Comparison of ENCODE assay signal across 9 cellular contexts in the genomic region with DNA sequence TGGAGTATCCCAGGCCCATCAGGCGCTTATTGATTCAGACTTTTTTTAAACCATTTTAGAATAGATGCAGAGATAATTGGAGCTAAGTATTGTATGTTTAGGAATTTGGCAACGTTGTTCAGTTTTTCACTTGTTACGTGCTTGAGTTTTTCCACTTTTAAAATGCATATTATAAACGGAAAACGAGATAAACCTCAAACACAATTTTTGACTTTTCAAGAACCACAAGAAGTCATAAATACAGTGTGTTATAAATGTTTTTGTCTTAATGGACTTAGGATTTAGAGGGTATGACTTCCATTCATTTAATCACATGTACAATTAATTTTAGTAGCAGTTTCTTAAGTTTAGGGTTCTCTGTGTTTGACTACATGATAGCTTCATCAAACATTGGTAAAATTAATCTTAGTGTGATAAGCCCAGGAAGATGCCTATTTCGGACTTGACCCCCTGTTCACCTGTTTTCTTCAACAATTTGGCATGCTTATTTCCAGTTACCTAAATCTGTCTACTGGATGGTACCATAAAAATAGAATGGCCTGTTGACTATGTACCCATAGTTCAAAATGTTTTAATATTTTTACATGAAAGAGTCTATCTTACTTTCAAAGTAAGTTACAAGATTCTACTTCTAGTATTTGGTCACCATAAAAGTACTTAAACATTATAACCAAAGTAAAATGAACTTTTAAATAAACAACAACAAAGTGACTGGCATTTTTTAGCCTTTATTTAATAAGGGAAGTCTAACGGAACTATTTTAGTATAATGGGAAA. TPM values are rescaled to one million over a fixed set of nuclear protein-coding genes. Genes with fewer than 3 reads are reported as not detected.
DNase-seq lines count a peak whose midpoint lies in the region; ATAC-seq and TF ChIP-seq lines count a peak whose summit lies in the region.
"Had no signal": no experiment of that assay in that cellular context is flagged by ENCODE, and none has a peak within 500 bp of the region (broad histone marks: within the 10 kb centered on the region; RNA-seq: fewer than 3 reads in every experiment).

No MANE protein-coding gene starts in this region.

- H2AFZ ChIP-seq in fibroblast of lung (ENCODE audit: low read length) = no peak overlapping the region

- ATAC-seq in T-cell (replicated peaks in 1 of 4) (no peak), GM21576 (IDR thresholded peaks at IDR 0.05; ENCODE audit: unreplicated experiment) (no peak), GM18867 (IDR thresholded peaks at IDR 0.05; ENCODE audit: unreplicated experiment) (no peak), HG03196 (IDR thresholded peaks at IDR 0.05; ENCODE audit: unreplicated experiment) (no peak)

- H3K27me3 ChIP-seq in fibroblast of lung (ENCODE audit: control insufficient read depth, insufficient read depth, low read length) = no peaks in the 10 kb centered on the region

- POLR2A ChIA-PET in T-cell (lab: Charles Lee) = no interaction called here

- TSS peak; percentile 48 for BruUV-seq in Calu3 (replicated peaks; lab: Mats Ljungman, UMichigan)

- intact Hi-C loops in Calu3 (cut with micrococcal nuclease; ENCODE audit: unreplicated experiment) = loop anchor here (5.0 to 10.0 kb wide), 2 partner anchors 98 to 270 kb away; no protein-coding TSS in a partner anchor

- H3K4me3 Mint-ChIP-seq in Calu3 (ENCODE audit: low read depth, unreplicated experiment) (peak overlapping the region; percentile 87), T-cell (peak overlapping the region; percentile 57 to 72 (median 67)), progenitor cell of endocrine pancreas (ENCODE audit: low read depth) (peak overlapping the region; percentile 87)

- no peaks in the 10 kb centered on the region for H3K9me3 Mint-ChIP-seq in Calu3 (ENCODE audit: low read depth, unreplicated experiment)
- no peaks in the 10 kb centered on the region for H3K9me3 Mint-ChIP-seq in T-cell
- H3K9me3 Mint-ChIP-seq in progenitor cell of endocrine pancreas (ENCODE audit: low read depth) = no peaks in the 10 kb centered on the region

- H3K79me2 ChIP-seq in fibroblast of lung (ENCODE audit: control insufficient read depth, insufficient read depth, low read length) = peaks cover 52% of the 10 kb centered on the region

- peak overlapping the region; percentile 97 for H3K9ac ChIP-seq in fibroblast of lung (ENCODE audit: insufficient read depth, low read length)

- TF ChIP-seq CTCF in Calu3 (IDR thresholded peaks at IDR 0.05; ENCODE audit: unreplicated experiment) (no peak), fibroblast of lung (conservative IDR thresholded peaks at IDR 0.05 in 1 of 2, IDR thresholded peaks at IDR 0.05 in 1 of 2; ENCODE audit: low read depth in 1 of 2, low read length in 2 of 2) (no peak), progenitor cell of endocrine pancreas (IDR thresholded peaks at IDR 0.05; ENCODE audit: unreplicated experiment) (no peak)

- CTCF ChIA-PET in Calu3 (lab: Charles Lee) = interaction anchor here (0.7 kb wide), 2 partner anchors 47 to 1671 kb away, joined by 3 read pairs; no protein-coding TSS in a partner anchor
- CTCF ChIA-PET in T-cell (lab: Charles Lee) = no interaction called here

- H3K4me2 ChIP-seq in fibroblast of lung (ENCODE audit: extremely low read depth, insufficient read depth, low read length) = peak overlapping the region; percentile 57

- H3K27ac Mint-ChIP-seq in Calu3 (ENCODE audit: unreplicated experiment) = peak overlapping the region; percentile 89
- H3K27ac Mint-ChIP-seq in T-cell = no peak overlapping the region
- peak overlapping the region; percentile 96 for H3K27ac Mint-ChIP-seq in progenitor cell of endocrine pancreas

- H3K4me1 ChIP-seq in fibroblast of lung (ENCODE audit: control insufficient read depth, extremely low read depth, insufficient read depth, low read length) = peaks cover 3% of the 10 kb centered on the region

- DNase-seq in Calu3 (no peak), T-cell (no peak), fibroblast of lung (ENCODE audit: low read depth in 2 of 2) (no peak), progenitor cell of endocrine pancreas (ENCODE audit: low spot score, unreplicated experiment) (no peak), SW 1271 (lab: John Stamatoyannopoulos, UW) (no peak)
- DNase-seq: activated CD4-positive, alpha-beta T cell treated with anti-CD3 and anti-CD28 coated beads, Interleukin-2, amount 50 U/mL, for 48 hours had no signal

- no peaks in the 10 kb centered on the region for H3K9me3 ChIP-seq in fibroblast of lung (ENCODE audit: control insufficient read depth, insufficient read depth, low read depth, low read length)

- H3K36me3 ChIP-seq in fibroblast of lung (ENCODE audit: control insufficient read depth, insufficient read depth, low read length) = no peaks in the 10 kb centered on the region

- H4K20me1 ChIP-seq in fibroblast of lung (ENCODE audit: control insufficient read depth, extremely low read depth, insufficient read depth, low read length) = no peaks in the 10 kb centered on the region

- H3K27me3 Mint-ChIP-seq in Calu3 (ENCODE audit: unreplicated experiment) = no peaks in the 10 kb centered on the region
- peaks cover 42 to 44% of the 10 kb centered on the region in 2 donors for H3K27me3 Mint-ChIP-seq in T-cell
- peaks cover 2% of the 10 kb centered on the region for H3K27me3 Mint-ChIP-seq in progenitor cell of endocrine pancreas

- peaks cover 9% of the 10 kb centered on the region for H3K4me1 Mint-ChIP-seq in Calu3 (ENCODE audit: low read depth, unreplicated experiment)
- H3K4me1 Mint-ChIP-seq in T-cell = peaks cover 5 to 12% (median 12%) of the 10 kb centered on the region in 3 donors
- H3K4me1 Mint-ChIP-seq in progenitor cell of endocrine pancreas (ENCODE audit: low read depth) = peaks cover 6% of the 10 kb centered on the region

- H3K27ac ChIP-seq in fibroblast of lung (ENCODE audit: insufficient read depth, low read length) = peak overlapping the region; percentile 95

- H3K36me3 Mint-ChIP-seq in Calu3 (ENCODE audit: insufficient read depth, unreplicated experiment) = peaks cover 17% of the 10 kb centered on the region
- no peaks in the 10 kb centered on the region for H3K36me3 Mint-ChIP-seq in T-cell
- H3K36me3 Mint-ChIP-seq in progenitor cell of endocrine pancreas (ENCODE audit: insufficient read depth) = no peaks in the 10 kb centered on the region

- H3K4me3 ChIP-seq in fibroblast of lung (replicated peaks in 1 of 4; ENCODE audit: control extremely low read depth in 1 of 4, insufficient read depth in 1 of 4, low read depth in 3 of 4, low read length in 4 of 4) = peak overlapping the region; percentile 54 to 87 (median 76)

RNA-seq across cellular contexts. Expression of gene ZC3H12C, which starts 1.3 kb away (rescaled TPM):
- total RNA-seq in Calu3 (2022) (11.1 and 14.1 TPM in 2 replicates), T-cell (under 1 TPM; 0.10 to 0.23 (median 0.14) TPM), fibroblast of lung (8.5 and 10.1 TPM in 2 replicates), progenitor cell of endocrine pancreas (9.6 and 10.5 TPM in 2 replicates)
- polyA plus RNA-seq in fibroblast of lung = 7.2 and 8.2 TPM in 2 replicates
- polyA plus RNA-seq in fibroblast of lung (2012) = 3.0 and 3.3 TPM in 2 replicates
- 6.0 and 10.0 TPM in 2 replicates for polyA minus RNA-seq in fibroblast of lung (ENCODE audit: low replicate concordance)

Comparison
In these comparisons a context has a peak if more than half of its experiments do, and no peak if none do; other contexts are left out.
1. H3K27ac Mint-ChIP-seq: peak in Calu3 (single experiment) and progenitor cell of endocrine pancreas (single experiment); none in T-cell (0 of 2).
2. Peak in every context shown above with its lines, with median percentiles within 50 percentile points of each other: H3K4me3 Mint-ChIP-seq.